ENCODE assay signal across 1 cellular context in the genomic region with DNA sequence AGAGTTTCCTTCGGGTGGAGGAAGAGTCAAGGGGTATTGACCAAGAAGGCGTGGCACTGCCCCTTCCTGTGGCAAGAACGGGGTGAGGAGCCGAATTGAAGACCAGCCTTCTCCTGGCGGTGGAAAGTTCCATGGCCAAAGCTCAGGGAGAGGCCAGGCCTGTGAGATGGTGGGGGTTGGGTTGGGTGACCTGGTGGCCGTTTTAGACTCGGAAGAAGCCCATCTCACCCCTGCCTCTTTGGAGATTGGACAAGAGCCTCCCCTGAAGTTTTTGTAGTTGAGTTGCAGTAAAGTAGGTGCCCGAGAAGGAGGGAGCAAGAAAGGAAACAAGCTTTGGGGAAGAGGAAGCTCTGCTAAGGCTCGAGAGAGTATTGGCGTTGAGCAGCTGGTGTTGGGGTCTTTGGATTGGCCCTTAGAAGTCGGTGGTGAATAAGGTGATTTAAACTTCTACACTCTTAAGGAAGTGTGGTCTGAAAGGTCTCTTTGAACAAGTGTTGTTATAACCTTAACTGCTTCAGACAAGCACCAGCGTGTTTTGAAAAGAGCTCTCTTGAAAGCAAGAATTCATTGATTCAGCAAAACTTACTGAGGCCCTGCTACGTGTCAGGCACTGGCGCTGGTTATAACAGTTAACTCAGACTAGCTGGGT.
TF ChIP-seq lines count a peak whose summit lies in the region.

No MANE protein-coding gene starts in this region.

TF ChIP-seq in H1, 55 proteins besides CTCF, POLR2A, EP300 and RAD21:
- TF ChIP-seq HDAC6 (IDR thresholded peaks at IDR 0.05; ENCODE audit: low read depth, low read length), result no peak
- TF ChIP-seq BACH1 (IDR thresholded peaks at IDR 0.05; ENCODE audit: low read length), result no peak
- TF ChIP-seq SP4 (IDR thresholded peaks at IDR 0.05; ENCODE audit: low read length), result no peak
- no peak for TF ChIP-seq CREB1 (IDR thresholded peaks at IDR 0.05)
- no peak for TF ChIP-seq SRF (IDR thresholded peaks at IDR 0.05; ENCODE audit: low read depth, low read length)
- no peak for TF ChIP-seq RNF2 (IDR thresholded peaks at IDR 0.05; ENCODE audit: borderline replicate concordance, low read depth, low read length, missing control alignments, poor library complexity, severe bottlenecking)
- TF ChIP-seq CHD2 (IDR thresholded peaks at IDR 0.05; ENCODE audit: low read length), result no peak
- TF ChIP-seq RFX5 (IDR thresholded peaks at IDR 0.05; ENCODE audit: borderline replicate concordance, low read depth, low read length), result no peak
- no peak for TF ChIP-seq FOSL1 (IDR thresholded peaks at IDR 0.05; ENCODE audit: insufficient read depth, low read depth, low read length)
- TF ChIP-seq, protein P1, sequence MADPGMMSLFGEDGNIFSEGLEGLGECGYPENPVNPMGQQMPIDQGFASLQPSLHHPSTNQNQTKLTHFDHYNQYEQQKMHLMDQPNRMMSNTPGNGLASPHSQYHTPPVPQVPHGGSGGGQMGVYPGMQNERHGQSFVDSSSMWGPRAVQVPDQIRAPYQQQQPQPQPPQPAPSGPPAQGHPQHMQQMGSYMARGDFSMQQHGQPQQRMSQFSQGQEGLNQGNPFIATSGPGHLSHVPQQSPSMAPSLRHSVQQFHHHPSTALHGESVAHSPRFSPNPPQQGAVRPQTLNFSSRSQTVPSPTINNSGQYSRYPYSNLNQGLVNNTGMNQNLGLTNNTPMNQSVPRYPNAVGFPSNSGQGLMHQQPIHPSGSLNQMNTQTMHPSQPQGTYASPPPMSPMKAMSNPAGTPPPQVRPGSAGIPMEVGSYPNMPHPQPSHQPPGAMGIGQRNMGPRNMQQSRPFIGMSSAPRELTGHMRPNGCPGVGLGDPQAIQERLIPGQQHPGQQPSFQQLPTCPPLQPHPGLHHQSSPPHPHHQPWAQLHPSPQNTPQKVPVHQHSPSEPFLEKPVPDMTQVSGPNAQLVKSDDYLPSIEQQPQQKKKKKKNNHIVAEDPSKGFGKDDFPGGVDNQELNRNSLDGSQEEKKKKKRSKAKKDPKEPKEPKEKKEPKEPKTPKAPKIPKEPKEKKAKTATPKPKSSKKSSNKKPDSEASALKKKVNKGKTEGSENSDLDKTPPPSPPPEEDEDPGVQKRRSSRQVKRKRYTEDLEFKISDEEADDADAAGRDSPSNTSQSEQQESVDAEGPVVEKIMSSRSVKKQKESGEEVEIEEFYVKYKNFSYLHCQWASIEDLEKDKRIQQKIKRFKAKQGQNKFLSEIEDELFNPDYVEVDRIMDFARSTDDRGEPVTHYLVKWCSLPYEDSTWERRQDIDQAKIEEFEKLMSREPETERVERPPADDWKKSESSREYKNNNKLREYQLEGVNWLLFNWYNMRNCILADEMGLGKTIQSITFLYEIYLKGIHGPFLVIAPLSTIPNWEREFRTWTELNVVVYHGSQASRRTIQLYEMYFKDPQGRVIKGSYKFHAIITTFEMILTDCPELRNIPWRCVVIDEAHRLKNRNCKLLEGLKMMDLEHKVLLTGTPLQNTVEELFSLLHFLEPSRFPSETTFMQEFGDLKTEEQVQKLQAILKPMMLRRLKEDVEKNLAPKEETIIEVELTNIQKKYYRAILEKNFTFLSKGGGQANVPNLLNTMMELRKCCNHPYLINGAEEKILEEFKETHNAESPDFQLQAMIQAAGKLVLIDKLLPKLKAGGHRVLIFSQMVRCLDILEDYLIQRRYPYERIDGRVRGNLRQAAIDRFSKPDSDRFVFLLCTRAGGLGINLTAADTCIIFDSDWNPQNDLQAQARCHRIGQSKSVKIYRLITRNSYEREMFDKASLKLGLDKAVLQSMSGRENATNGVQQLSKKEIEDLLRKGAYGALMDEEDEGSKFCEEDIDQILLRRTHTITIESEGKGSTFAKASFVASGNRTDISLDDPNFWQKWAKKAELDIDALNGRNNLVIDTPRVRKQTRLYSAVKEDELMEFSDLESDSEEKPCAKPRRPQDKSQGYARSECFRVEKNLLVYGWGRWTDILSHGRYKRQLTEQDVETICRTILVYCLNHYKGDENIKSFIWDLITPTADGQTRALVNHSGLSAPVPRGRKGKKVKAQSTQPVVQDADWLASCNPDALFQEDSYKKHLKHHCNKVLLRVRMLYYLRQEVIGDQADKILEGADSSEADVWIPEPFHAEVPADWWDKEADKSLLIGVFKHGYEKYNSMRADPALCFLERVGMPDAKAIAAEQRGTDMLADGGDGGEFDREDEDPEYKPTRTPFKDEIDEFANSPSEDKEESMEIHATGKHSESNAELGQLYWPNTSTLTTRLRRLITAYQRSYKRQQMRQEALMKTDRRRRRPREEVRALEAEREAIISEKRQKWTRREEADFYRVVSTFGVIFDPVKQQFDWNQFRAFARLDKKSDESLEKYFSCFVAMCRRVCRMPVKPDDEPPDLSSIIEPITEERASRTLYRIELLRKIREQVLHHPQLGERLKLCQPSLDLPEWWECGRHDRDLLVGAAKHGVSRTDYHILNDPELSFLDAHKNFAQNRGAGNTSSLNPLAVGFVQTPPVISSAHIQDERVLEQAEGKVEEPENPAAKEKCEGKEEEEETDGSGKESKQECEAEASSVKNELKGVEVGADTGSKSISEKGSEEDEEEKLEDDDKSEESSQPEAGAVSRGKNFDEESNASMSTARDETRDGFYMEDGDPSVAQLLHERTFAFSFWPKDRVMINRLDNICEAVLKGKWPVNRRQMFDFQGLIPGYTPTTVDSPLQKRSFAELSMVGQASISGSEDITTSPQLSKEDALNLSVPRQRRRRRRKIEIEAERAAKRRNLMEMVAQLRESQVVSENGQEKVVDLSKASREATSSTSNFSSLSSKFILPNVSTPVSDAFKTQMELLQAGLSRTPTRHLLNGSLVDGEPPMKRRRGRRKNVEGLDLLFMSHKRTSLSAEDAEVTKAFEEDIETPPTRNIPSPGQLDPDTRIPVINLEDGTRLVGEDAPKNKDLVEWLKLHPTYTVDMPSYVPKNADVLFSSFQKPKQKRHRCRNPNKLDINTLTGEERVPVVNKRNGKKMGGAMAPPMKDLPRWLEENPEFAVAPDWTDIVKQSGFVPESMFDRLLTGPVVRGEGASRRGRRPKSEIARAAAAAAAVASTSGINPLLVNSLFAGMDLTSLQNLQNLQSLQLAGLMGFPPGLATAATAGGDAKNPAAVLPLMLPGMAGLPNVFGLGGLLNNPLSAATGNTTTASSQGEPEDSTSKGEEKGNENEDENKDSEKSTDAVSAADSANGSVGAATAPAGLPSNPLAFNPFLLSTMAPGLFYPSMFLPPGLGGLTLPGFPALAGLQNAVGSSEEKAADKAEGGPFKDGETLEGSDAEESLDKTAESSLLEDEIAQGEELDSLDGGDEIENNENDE (IDR thresholded peaks at IDR 0.05; ENCODE audit: insufficient replicate concordance, low read length), result no peak
- TF ChIP-seq SP1 (IDR thresholded peaks at IDR 0.05; ENCODE audit: low read depth, low read length), result 0 out of 2 replicates have a peak, but pooled peaks have one; percentile 8
- TF ChIP-seq SAP30 (IDR thresholded peaks at IDR 0.05; ENCODE audit: insufficient read depth, insufficient replicate concordance, low read length), result peak; percentile 22
- TF ChIP-seq HDAC2 (IDR thresholded peaks at IDR 0.05; ENCODE audit: borderline replicate concordance in 1 of 2, low read depth in 2 of 2, low read length in 2 of 2), result no peak
- no peak for TF ChIP-seq ASH2L (IDR thresholded peaks at IDR 0.05; ENCODE audit: low read length)
- no peak for TF ChIP-seq RBBP5 (IDR thresholded peaks at IDR 0.05; ENCODE audit: borderline replicate concordance, low read depth, low read length)
